13 cellular contexts compared by ENCODE assay signal in genomic region chr20:38247725-38248522, GRCh38. TPM values are rescaled to one million over a fixed set of nuclear protein-coding genes. Genes with fewer than 3 reads are reported as not detected.
"Had no signal": no experiment of that assay in that cellular context is flagged by ENCODE, and none has a peak within 500 bp of the region (broad histone marks: within the 10 kb centered on the region; RNA-seq: fewer than 3 reads in every experiment).

No MANE protein-coding gene starts in this region.

RNA-seq across cellular contexts. Expression of gene KIAA1755, which starts 12.6 kb away (rescaled TPM):
- total RNA-seq: activated B cell treated with CpG ODN at 0.5 μM for 24 hours; activated CD4-positive, alpha-beta memory T cell treated with anti-CD3 and anti-CD28 coated beads for 36 hours; activated naive CD4-positive, alpha-beta T cell treated with anti-CD3 and anti-CD28 coated beads for 36 hours; activated naive CD4-positive, alpha-beta T cell treated with anti-CD3 and anti-CD28 coated beads, Interleukin-2, amount 50 U/mL, for 72 hours; activated T-cell treated with anti-CD3 and anti-CD28 coated beads, Interleukin-2, amount 50 U/mL, for 4 hours; activated T-helper 1 cell treated with anti-CD3 and anti-CD28 coated beads, Interleukin-12 subunit alpha, Interleukin-12 subunit beta, Interleukin-2, Interleukin-4 antibody, amounts not matched to agents 30 ng/mL and 10 ng/mL and 1 ng/mL, durations not matched to agents 14 hours and 24 hours and 36 hours; NCI-H460; SK-MEL-5; T-cell; T-helper 17 cell had no signal

RNA-seq across cellular contexts. Expression of gene BPI, which starts 56.0 kb away (rescaled TPM):
- total RNA-seq: activated B cell treated with CpG ODN at 0.5 μM for 24 hours; activated CD4-positive, alpha-beta memory T cell treated with anti-CD3 and anti-CD28 coated beads for 36 hours; activated naive CD4-positive, alpha-beta T cell treated with anti-CD3 and anti-CD28 coated beads for 36 hours; activated naive CD4-positive, alpha-beta T cell treated with anti-CD3 and anti-CD28 coated beads, Interleukin-2, amount 50 U/mL, for 72 hours; activated T-cell treated with anti-CD3 and anti-CD28 coated beads, Interleukin-2, amount 50 U/mL, for 4 hours; activated T-helper 1 cell treated with anti-CD3 and anti-CD28 coated beads, Interleukin-12 subunit alpha, Interleukin-12 subunit beta, Interleukin-2, Interleukin-4 antibody, amounts not matched to agents 30 ng/mL and 10 ng/mL and 1 ng/mL, durations not matched to agents 14 hours and 24 hours and 36 hours; astrocyte; body of pancreas; LHCN-M2; NCI-H460; SK-MEL-5; T-cell; T-helper 17 cell had no signal
